ENCODE assay signal across 17 cellular contexts in the genomic region with DNA sequence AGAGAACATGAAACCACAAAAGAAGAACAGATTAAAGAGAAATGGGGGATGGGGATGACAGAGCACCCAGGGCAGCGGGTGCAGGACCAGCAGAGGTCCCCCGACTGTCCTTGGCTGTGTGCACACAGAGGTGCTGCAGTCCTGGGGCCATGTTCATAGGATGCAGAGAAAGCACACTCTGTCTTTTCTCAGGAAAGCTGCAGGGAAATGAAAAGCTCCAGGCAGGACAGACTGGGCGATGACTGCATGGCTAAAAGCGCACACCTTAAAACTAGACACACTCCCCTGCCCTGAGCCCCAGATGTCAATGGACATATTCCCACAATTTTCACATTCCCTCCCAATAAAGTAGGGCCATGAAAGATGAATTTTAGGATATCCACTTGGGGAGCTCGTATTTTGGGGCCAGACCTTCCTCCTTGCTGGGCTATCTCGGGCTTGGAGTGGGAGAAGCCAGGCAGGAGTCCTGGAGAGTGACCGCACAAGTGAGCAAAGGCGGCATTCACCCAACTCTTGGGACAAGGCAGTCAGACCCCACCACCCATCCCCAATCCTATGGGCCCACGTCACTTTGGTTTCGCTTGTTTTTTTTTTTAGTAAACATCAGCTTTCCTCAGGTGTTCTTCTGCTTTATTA. TPM values are rescaled to one million over a fixed set of nuclear protein-coding genes. Genes with fewer than 3 reads are reported as not detected.
DNase-seq lines count a peak whose midpoint lies in the region; ATAC-seq and TF ChIP-seq lines count a peak whose summit lies in the region.
"Had no signal": no experiment of that assay in that cellular context is flagged by ENCODE, and none has a peak within 500 bp of the region (broad histone marks: within the 10 kb centered on the region; RNA-seq: fewer than 3 reads in every experiment).

No MANE protein-coding gene starts in this region.

- no peaks in the 10 kb centered on the region for H3K4me1 ChIP-seq in CD8-positive, alpha-beta T cell (ENCODE audit: insufficient read depth, low read length)
- H3K4me1 ChIP-seq: prostate gland had no signal

- H3K36me3 ChIP-seq in CD8-positive, alpha-beta T cell (ENCODE audit: insufficient read depth, low read length), result no peaks in the 10 kb centered on the region
- H3K36me3 ChIP-seq: colonic mucosa, prostate gland had no signal

- DNase-seq in activated CD8-positive, alpha-beta T cell treated with anti-CD3 and anti-CD28 coated beads for 36 hours, result peak; percentile 0
- DNase-seq in activated CD8-positive, alpha-beta T cell treated with anti-CD3 and anti-CD28 coated beads, Interleukin-2, amount 10 ng/mL, durations not matched to agents 7 days and 5 days, result no peak
- peak in 2 of 7 experiments; percentile 0 to 2 for DNase-seq in CD8-positive, alpha-beta T cell
- DNase-seq in head of caudate nucleus (peak in 23 of 42 donors; percentile 2 to 43 (median 13)), posterior vena cava (ENCODE audit: low spot score) (peak; percentile 75), HUDEP-2 (lab: John Stamatoyannopoulos, UW; ENCODE audit: unreplicated experiment in 76 of 76) (no peak), NCI-H1417 (lab: John Stamatoyannopoulos, UW) (no peak)
- DNase-seq: ACHN, colonic mucosa, DMS79, NCI-H2081 treated with DMSO at 0.1 percent for 48 hours, NCI-H524 had no signal

- intact Hi-C loops in activated CD8-positive, alpha-beta T cell treated with anti-CD3 and anti-CD28 coated beads for 36 hours (cut with micrococcal nuclease), result no loop called here
- intact Hi-C loops in CD8-positive, alpha-beta T cell (cut with DNase I, micrococcal nuclease), result no loop called here
- intact Hi-C loops in head of caudate nucleus (cut with DNase I) (no loop called here), posterior vena cava (cut with DNase I) (no loop called here)

- no peaks in the 10 kb centered on the region for H3K4me1 Mint-ChIP-seq in activated CD8-positive, alpha-beta T cell treated with anti-CD3 and anti-CD28 coated beads for 36 hours (ENCODE audit: low read depth)
- H3K4me1 Mint-ChIP-seq in activated CD8-positive, alpha-beta T cell treated with anti-CD3 and anti-CD28 coated beads, Interleukin-2, amount 10 ng/mL, durations not matched to agents 7 days and 5 days (ENCODE audit: low read depth), result no peaks in the 10 kb centered on the region
- peaks cover 6% of the 10 kb centered on the region for H3K4me1 Mint-ChIP-seq in CD8-positive, alpha-beta T cell (ENCODE audit: low read depth)

- no peak for ATAC-seq in activated CD8-positive, alpha-beta T cell treated with anti-CD3 and anti-CD28 coated beads for 36 hours
- no peak for ATAC-seq in activated CD8-positive, alpha-beta T cell treated with anti-CD3 and anti-CD28 coated beads, Interleukin-2, amount 10 ng/mL, durations not matched to agents 7 days and 5 days
- no peak for ATAC-seq in CD8-positive, alpha-beta T cell
- ATAC-seq in HG03108 (IDR thresholded peaks at IDR 0.05; ENCODE audit: unreplicated experiment), result no peak

- H3K9me3 ChIP-seq in CD8-positive, alpha-beta T cell (ENCODE audit: low read length), result no peaks in the 10 kb centered on the region
- H3K9me3 ChIP-seq: colonic mucosa, prostate gland had no signal

- no peaks in the 10 kb centered on the region for H3K9me3 Mint-ChIP-seq in activated CD8-positive, alpha-beta T cell treated with anti-CD3 and anti-CD28 coated beads for 36 hours
- H3K9me3 Mint-ChIP-seq in activated CD8-positive, alpha-beta T cell treated with anti-CD3 and anti-CD28 coated beads, Interleukin-2, amount 10 ng/mL, durations not matched to agents 7 days and 5 days (ENCODE audit: insufficient read depth), result no peaks in the 10 kb centered on the region
- no peaks in the 10 kb centered on the region for H3K9me3 Mint-ChIP-seq in CD8-positive, alpha-beta T cell
- H3K9me3 Mint-ChIP-seq: activated naive CD4-positive, alpha-beta T cell treated with anti-CD3 and anti-CD28 coated beads, Interleukin-2, amount 50 U/mL, for 24 hours had no signal

- H3K27ac ChIP-seq in CD8-positive, alpha-beta T cell (ENCODE audit: low read depth, low read length), result no peak overlapping the region
- H3K27ac ChIP-seq: colonic mucosa, prostate gland had no signal

- POLR2A ChIA-PET in activated CD8-positive, alpha-beta T cell treated with anti-CD3 and anti-CD28 coated beads for 36 hours (lab: Charles Lee), result no interaction called here
- POLR2A ChIA-PET in activated CD8-positive, alpha-beta T cell treated with anti-CD3 and anti-CD28 coated beads, Interleukin-2, amount 10 ng/mL, durations not matched to agents 7 days and 5 days (lab: Charles Lee), result no interaction called here
- POLR2A ChIA-PET in CD8-positive, alpha-beta T cell (lab: Charles Lee), result no interaction called here

- no peak for TF ChIP-seq CTCF in activated CD8-positive, alpha-beta T cell treated with anti-CD3 and anti-CD28 coated beads for 36 hours (IDR thresholded peaks at IDR 0.05)
- no peak for TF ChIP-seq CTCF in CD8-positive, alpha-beta T cell (IDR thresholded peaks at IDR 0.05)

- no peak overlapping the region for H3K27ac Mint-ChIP-seq in activated CD8-positive, alpha-beta T cell treated with anti-CD3 and anti-CD28 coated beads for 36 hours
- no peak overlapping the region for H3K27ac Mint-ChIP-seq in activated CD8-positive, alpha-beta T cell treated with anti-CD3 and anti-CD28 coated beads, Interleukin-2, amount 10 ng/mL, durations not matched to agents 7 days and 5 days
- H3K27ac Mint-ChIP-seq in CD8-positive, alpha-beta T cell, result peak overlapping the region; percentile 2
- H3K27ac Mint-ChIP-seq: activated naive CD4-positive, alpha-beta T cell treated with anti-CD3 and anti-CD28 coated beads, Interleukin-2, amount 50 U/mL, for 24 hours had no signal

- no peak overlapping the region for H3K4me3 Mint-ChIP-seq in activated CD8-positive, alpha-beta T cell treated with anti-CD3 and anti-CD28 coated beads for 36 hours
- H3K4me3 Mint-ChIP-seq in activated CD8-positive, alpha-beta T cell treated with anti-CD3 and anti-CD28 coated beads, Interleukin-2, amount 10 ng/mL, durations not matched to agents 7 days and 5 days, result no peak overlapping the region
- no peak overlapping the region for H3K4me3 Mint-ChIP-seq in CD8-positive, alpha-beta T cell
- H3K4me3 Mint-ChIP-seq: activated naive CD4-positive, alpha-beta T cell treated with anti-CD3 and anti-CD28 coated beads, Interleukin-2, amount 50 U/mL, for 24 hours; CD4-positive, CD25-positive, alpha-beta regulatory T cell had no signal

- H3K36me3 Mint-ChIP-seq in activated CD8-positive, alpha-beta T cell treated with anti-CD3 and anti-CD28 coated beads for 36 hours (ENCODE audit: low read depth), result no peaks in the 10 kb centered on the region
- H3K36me3 Mint-ChIP-seq in activated CD8-positive, alpha-beta T cell treated with anti-CD3 and anti-CD28 coated beads, Interleukin-2, amount 10 ng/mL, durations not matched to agents 7 days and 5 days (ENCODE audit: low read depth), result no peaks in the 10 kb centered on the region
- no peaks in the 10 kb centered on the region for H3K36me3 Mint-ChIP-seq in CD8-positive, alpha-beta T cell
- H3K36me3 Mint-ChIP-seq: CD4-positive, CD25-positive, alpha-beta regulatory T cell had no signal

- H3K4me3 ChIP-seq in CD8-positive, alpha-beta T cell (ENCODE audit: low read depth, low read length), result no peak overlapping the region
- H3K4me3 ChIP-seq: colonic mucosa, prostate gland had no signal

- peaks cover 8% of the 10 kb centered on the region for H3K27me3 ChIP-seq in CD8-positive, alpha-beta T cell (ENCODE audit: insufficient read depth, low read length)
- H3K27me3 ChIP-seq: colonic mucosa had no signal

- CTCF ChIA-PET in activated CD8-positive, alpha-beta T cell treated with anti-CD3 and anti-CD28 coated beads for 36 hours (lab: Charles Lee), result interaction anchor here (1.4 to 1.8 kb wide), 2 partner anchors 16 to 22 kb away, joined by 3 to 4 read pairs; no protein-coding TSS in a partner anchor
- CTCF ChIA-PET in activated CD8-positive, alpha-beta T cell treated with anti-CD3 and anti-CD28 coated beads, Interleukin-2, amount 10 ng/mL, durations not matched to agents 7 days and 5 days (lab: Charles Lee), result interaction anchor here (1.1 kb wide), 1 partner anchor 1848 kb away, joined by 3 read pairs; no protein-coding TSS in a partner anchor
- CTCF ChIA-PET in CD8-positive, alpha-beta T cell (lab: Charles Lee), result no interaction called here

- H3K27me3 Mint-ChIP-seq in activated CD8-positive, alpha-beta T cell treated with anti-CD3 and anti-CD28 coated beads for 36 hours, result peaks cover 27% of the 10 kb centered on the region
- peaks cover 27% of the 10 kb centered on the region for H3K27me3 Mint-ChIP-seq in activated CD8-positive, alpha-beta T cell treated with anti-CD3 and anti-CD28 coated beads, Interleukin-2, amount 10 ng/mL, durations not matched to agents 7 days and 5 days (ENCODE audit: low read depth)
- peaks cover 37% of the 10 kb centered on the region for H3K27me3 Mint-ChIP-seq in CD8-positive, alpha-beta T cell (ENCODE audit: low read depth)

RNA-seq across cellular contexts. Expression of gene GPRIN2, which starts 13.0 kb away (rescaled TPM):
- not detected for total RNA-seq in activated CD8-positive, alpha-beta T cell treated with anti-CD3 and anti-CD28 coated beads for 36 hours
- not detected for total RNA-seq in activated CD8-positive, alpha-beta T cell treated with anti-CD3 and anti-CD28 coated beads, Interleukin-2, amount 10 ng/mL, durations not matched to agents 7 days and 5 days
- not detected for total RNA-seq in CD8-positive, alpha-beta T cell
- not detected for total RNA-seq in posterior vena cava
- total RNA-seq: CD4-positive, CD25-positive, alpha-beta regulatory T cell; fibroblast of villous mesenchyme had no signal

RNA-seq across cellular contexts. Expression of gene SYT15, which starts 35.4 kb away (rescaled TPM):
- under 1 TPM; 0.59 to 0.98 TPM for total RNA-seq in activated CD8-positive, alpha-beta T cell treated with anti-CD3 and anti-CD28 coated beads for 36 hours
- 1 to 10 TPM in 1 of 2 experiments, under 1 TPM in 1; 0.55 to 1.0 TPM for total RNA-seq in activated CD8-positive, alpha-beta T cell treated with anti-CD3 and anti-CD28 coated beads, Interleukin-2, amount 10 ng/mL, durations not matched to agents 7 days and 5 days
- total RNA-seq in CD8-positive, alpha-beta T cell, result under 1 TPM; 0.22 to 0.35 TPM
- 1 to 10 TPM; 5.9 to 6.8 TPM for total RNA-seq in posterior vena cava

Comparison
In these comparisons a context has a peak if more than half of its experiments do, and no peak if none do; other contexts are left out.
1. DNase-seq: peak in activated CD8-positive, alpha-beta T cell treated with anti-CD3 and anti-CD28 coated beads for 36 hours (single experiment), head of caudate nucleus (23 of 42) and posterior vena cava (single experiment); none in activated CD8-positive, alpha-beta T cell treated with anti-CD3 and anti-CD28 coated beads, Interleukin-2, amount 10 ng/mL, durations not matched to agents 7 days and 5 days (single experiment), HUDEP-2 (0 of 76) and NCI-H1417 (0 of 3).